In genomic region chr5:144169904-144170275, GRCh38 we compare ENCODE assay signal across 8 cellular contexts. TPM values are rescaled to one million over a fixed set of nuclear protein-coding genes. Genes with fewer than 3 reads are reported as not detected.
A peak's percentile ranks its signal among the peaks of the same experiment; 100 is the strongest.
DNase-seq lines count a peak whose midpoint lies in the region; ATAC-seq, FAIRE-seq and TF ChIP-seq lines count a peak whose summit lies in the region.

No MANE protein-coding gene starts in this region.

- H3K27ac Mint-ChIP-seq in activated naive CD4-positive, alpha-beta T cell treated with anti-CD3 and anti-CD28 coated beads for 36 hours = peak overlapping the region; percentile 60
- peak overlapping the region; percentile 93 for H3K27ac Mint-ChIP-seq in activated T-helper 2 cell treated with anti-CD3 and anti-CD28 coated beads, Interferon-gamma antibody, Interleukin-2, Interleukin-4, amounts not matched to agents 10 μg/mL and 5 μg/mL and 100 μg/mL, durations not matched to agents 14 hours and 24 hours and 36 hours
- H3K27ac Mint-ChIP-seq in type B pancreatic cell = peak overlapping the region; percentile 82

- peak; percentile 12 for DNase-seq in activated naive CD4-positive, alpha-beta T cell treated with anti-CD3 and anti-CD28 coated beads for 36 hours
- DNase-seq in activated naive CD4-positive, alpha-beta T cell treated with anti-CD3 and anti-CD28 coated beads, Interleukin-2, amount 50 U/mL, for 16 hours = no peak
- DNase-seq in activated T-helper 2 cell treated with anti-CD3 and anti-CD28 coated beads, Interferon-gamma antibody, Interleukin-2, Interleukin-4, amounts not matched to agents 10 μg/mL and 5 μg/mL and 100 μg/mL, durations not matched to agents 14 hours and 24 hours and 36 hours (ENCODE audit: low spot score) = no peak
- DNase-seq in left colon = no peak
- DNase-seq in type B pancreatic cell (ENCODE audit: extremely low spot score, unreplicated experiment) = no peak
- DNase-seq in iPS-NIHi11 (ENCODE audit: low spot score) = no peak
- no peak for DNase-seq in cerebellar cortex (ENCODE audit: low spot score)
- no peak for DNase-seq in D721Med (ENCODE audit: insufficient read length, low spot score)

- FAIRE-seq in D721Med (lab: Jason Lieb, UNC) = no peak

- peak; percentile 10 for ATAC-seq in left colon

- peaks cover 8% of the 10 kb centered on the region for H3K36me3 Mint-ChIP-seq in activated naive CD4-positive, alpha-beta T cell treated with anti-CD3 and anti-CD28 coated beads for 36 hours (ENCODE audit: low read depth)
- peaks cover 30% of the 10 kb centered on the region for H3K36me3 Mint-ChIP-seq in activated T-helper 2 cell treated with anti-CD3 and anti-CD28 coated beads, Interferon-gamma antibody, Interleukin-2, Interleukin-4, amounts not matched to agents 10 μg/mL and 5 μg/mL and 100 μg/mL, durations not matched to agents 14 hours and 24 hours and 36 hours (ENCODE audit: low read depth)
- H3K36me3 Mint-ChIP-seq in type B pancreatic cell = peaks cover 9% of the 10 kb centered on the region

- H3K9me3 Mint-ChIP-seq in activated naive CD4-positive, alpha-beta T cell treated with anti-CD3 and anti-CD28 coated beads for 36 hours = no peaks in the 10 kb centered on the region
- H3K9me3 Mint-ChIP-seq in activated T-helper 2 cell treated with anti-CD3 and anti-CD28 coated beads, Interferon-gamma antibody, Interleukin-2, Interleukin-4, amounts not matched to agents 10 μg/mL and 5 μg/mL and 100 μg/mL, durations not matched to agents 14 hours and 24 hours and 36 hours = no peaks in the 10 kb centered on the region
- no peaks in the 10 kb centered on the region for H3K9me3 Mint-ChIP-seq in type B pancreatic cell

- H3K4me3 Mint-ChIP-seq in activated naive CD4-positive, alpha-beta T cell treated with anti-CD3 and anti-CD28 coated beads for 36 hours = peak overlapping the region; percentile 91
- peak overlapping the region; percentile 99 for H3K4me3 Mint-ChIP-seq in activated T-helper 2 cell treated with anti-CD3 and anti-CD28 coated beads, Interferon-gamma antibody, Interleukin-2, Interleukin-4, amounts not matched to agents 10 μg/mL and 5 μg/mL and 100 μg/mL, durations not matched to agents 14 hours and 24 hours and 36 hours (ENCODE audit: low read depth)
- H3K4me3 Mint-ChIP-seq in type B pancreatic cell = peak overlapping the region; percentile 95

- CTCF ChIA-PET in activated naive CD4-positive, alpha-beta T cell treated with anti-CD3 and anti-CD28 coated beads for 36 hours (lab: Charles Lee) = interaction anchor here (1.1 to 4.8 kb wide), 3 partner anchors 16 to 28 kb away, joined by 4 to 40 read pairs (median 8); no protein-coding TSS in a partner anchor

- intact Hi-C loops in activated naive CD4-positive, alpha-beta T cell treated with anti-CD3 and anti-CD28 coated beads for 36 hours (cut with micrococcal nuclease) = loop anchor here (1.0 to 2.0 kb wide), 4 partner anchors 22 to 1399 kb away; partner anchors contain the start of gene ARHGAP26
- intact Hi-C loops in activated T-helper 2 cell treated with anti-CD3 and anti-CD28 coated beads, Interferon-gamma antibody, Interleukin-2, Interleukin-4, amounts not matched to agents 10 μg/mL and 5 μg/mL and 100 μg/mL, durations not matched to agents 14 hours and 24 hours and 36 hours (cut with micrococcal nuclease) = loop anchor here (1.0 to 5.0 kb wide), 3 partner anchors 22 to 1163 kb away; partner anchors contain the start of gene NR3C1
- intact Hi-C loops in left colon (cut with DNase I, micrococcal nuclease) = loop anchor here in 1 of 2 donors (10.0 kb wide), 1 partner anchor 1255 kb away; no protein-coding TSS in a partner anchor

- no peak for TF ChIP-seq CTCF in type B pancreatic cell (conservative IDR thresholded peaks at IDR 0.05)
- no peak for TF ChIP-seq CTCF in D721Med (IDR thresholded peaks at IDR 0.05; ENCODE audit: insufficient read depth, missing control alignments)

- H3K27me3 Mint-ChIP-seq in activated naive CD4-positive, alpha-beta T cell treated with anti-CD3 and anti-CD28 coated beads for 36 hours (ENCODE audit: low read depth) = no peaks in the 10 kb centered on the region
- peaks cover 12% of the 10 kb centered on the region for H3K27me3 Mint-ChIP-seq in activated T-helper 2 cell treated with anti-CD3 and anti-CD28 coated beads, Interferon-gamma antibody, Interleukin-2, Interleukin-4, amounts not matched to agents 10 μg/mL and 5 μg/mL and 100 μg/mL, durations not matched to agents 14 hours and 24 hours and 36 hours (ENCODE audit: low read depth)
- peaks cover 7% of the 10 kb centered on the region for H3K27me3 Mint-ChIP-seq in type B pancreatic cell

- H3K4me1 Mint-ChIP-seq in activated naive CD4-positive, alpha-beta T cell treated with anti-CD3 and anti-CD28 coated beads for 36 hours (ENCODE audit: low read depth) = peaks cover 39% of the 10 kb centered on the region
- H3K4me1 Mint-ChIP-seq in activated T-helper 2 cell treated with anti-CD3 and anti-CD28 coated beads, Interferon-gamma antibody, Interleukin-2, Interleukin-4, amounts not matched to agents 10 μg/mL and 5 μg/mL and 100 μg/mL, durations not matched to agents 14 hours and 24 hours and 36 hours (ENCODE audit: low read depth) = peaks cover 34% of the 10 kb centered on the region
- peaks cover 36% of the 10 kb centered on the region for H3K4me1 Mint-ChIP-seq in type B pancreatic cell (ENCODE audit: unreplicated experiment)

RNA-seq across cellular contexts. Expression of gene YIPF5, which starts 0.6 kb away (rescaled TPM):
- total RNA-seq in activated naive CD4-positive, alpha-beta T cell treated with anti-CD3 and anti-CD28 coated beads for 36 hours = 10 to 100 TPM; 31.2 to 33.3 TPM
- 34.0 and 34.2 TPM in 2 replicates for total RNA-seq in activated T-helper 2 cell treated with anti-CD3 and anti-CD28 coated beads, Interferon-gamma antibody, Interleukin-2, Interleukin-4, amounts not matched to agents 10 μg/mL and 5 μg/mL and 100 μg/mL, durations not matched to agents 14 hours and 24 hours and 36 hours
- 10 to 100 TPM; 44.1 to 58.2 TPM for total RNA-seq in left colon
- 65.3 and 82.8 TPM in 2 replicates for total RNA-seq in type B pancreatic cell (ENCODE audit: low replicate concordance)

RNA-seq across cellular contexts. Expression of gene KCTD16, which starts 0.8 kb away (rescaled TPM):
- total RNA-seq in activated naive CD4-positive, alpha-beta T cell treated with anti-CD3 and anti-CD28 coated beads for 36 hours = under 1 TPM; 0.27 to 0.29 TPM
- not detected in 2 replicates for total RNA-seq in activated T-helper 2 cell treated with anti-CD3 and anti-CD28 coated beads, Interferon-gamma antibody, Interleukin-2, Interleukin-4, amounts not matched to agents 10 μg/mL and 5 μg/mL and 100 μg/mL, durations not matched to agents 14 hours and 24 hours and 36 hours
- total RNA-seq in left colon (under 1 TPM in 1 of 2 donors, not detected in 1; 0.11 TPM), type B pancreatic cell (ENCODE audit: low replicate concordance) (3.0 and 4.5 TPM in 2 replicates)
